Comparison of ENCODE assay signal across 9 cellular contexts in the genomic region with DNA sequence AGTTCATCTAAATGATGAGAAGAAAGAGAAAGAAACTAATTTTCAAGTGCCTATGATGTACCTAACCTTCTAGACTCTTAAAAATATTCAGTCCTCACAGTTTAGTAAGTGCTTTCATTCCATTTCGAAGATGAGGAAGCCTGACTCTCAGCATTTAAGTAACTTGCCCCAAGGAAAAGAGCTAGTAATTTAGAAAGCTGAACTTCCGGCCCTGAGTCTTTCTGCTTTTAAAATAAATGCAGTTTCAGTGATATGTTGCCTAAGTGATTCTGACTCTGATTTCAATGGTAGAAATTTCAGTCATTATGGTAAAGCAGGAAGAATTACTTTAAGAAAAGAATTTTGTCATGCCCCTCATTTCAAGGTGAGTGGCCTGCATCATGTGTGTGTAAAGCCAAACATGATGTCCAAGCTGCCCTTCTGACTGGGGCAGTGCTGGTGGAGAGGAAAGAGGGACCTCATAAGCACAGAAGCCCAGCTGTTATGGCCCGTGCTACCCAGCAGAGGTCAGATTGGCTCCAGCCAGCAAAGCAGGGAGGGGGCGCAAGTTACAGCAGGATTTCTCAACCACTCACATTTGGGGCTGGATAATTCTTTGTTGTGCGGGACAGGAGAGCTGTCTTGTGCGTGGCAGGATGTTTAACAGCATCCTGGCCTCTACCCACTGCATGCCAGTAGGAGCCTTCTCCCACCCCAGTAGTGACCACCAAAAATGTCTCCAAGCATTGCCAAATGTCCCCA. TPM values are rescaled to one million over a fixed set of nuclear protein-coding genes. Genes with fewer than 3 reads are reported as not detected.
DNase-seq lines count a peak whose midpoint lies in the region; ATAC-seq and TF ChIP-seq lines count a peak whose summit lies in the region.
"Had no signal": no experiment of that assay in that cellular context is flagged by ENCODE, and none has a peak within 500 bp of the region (broad histone marks: within the 10 kb centered on the region; RNA-seq: fewer than 3 reads in every experiment).

No MANE protein-coding gene starts in this region.

- no peak for TF ChIP-seq CTCF in activated CD8-positive, alpha-beta T cell treated with anti-CD3 and anti-CD28 coated beads for 36 hours (IDR thresholded peaks at IDR 0.05)
- peak; percentile 15 to 59 (median 40) for TF ChIP-seq CTCF in heart left ventricle (IDR thresholded peaks at IDR 0.05)
- TF ChIP-seq CTCF in tibial nerve (IDR thresholded peaks at IDR 0.05): peak in 3 of 5 experiments; percentile 44 to 47 (median 47)

- TF ChIP-seq EP300 in tibial nerve (IDR thresholded peaks at IDR 0.05): no peak

- DNase-seq in activated CD8-positive, alpha-beta T cell treated with anti-CD3 and anti-CD28 coated beads for 36 hours: peak; percentile 14
- no peak for DNase-seq in activated CD8-positive, alpha-beta T cell treated with anti-CD3 and anti-CD28 coated beads, Interleukin-2, amount 10 ng/mL, durations not matched to agents 7 days and 5 days
- DNase-seq in heart left ventricle (peak in 2 of 5 donors; percentile 29 to 47), tibial nerve (ENCODE audit: low spot score in 2 of 2) (no peak), putamen (ENCODE audit: low spot score) (no peak), H4 (ENCODE audit: low spot score) (no peak)

- H3K36me3 Mint-ChIP-seq in activated CD8-positive, alpha-beta T cell treated with anti-CD3 and anti-CD28 coated beads for 36 hours (ENCODE audit: low read depth): no peaks in the 10 kb centered on the region
- no peaks in the 10 kb centered on the region for H3K36me3 Mint-ChIP-seq in activated CD8-positive, alpha-beta T cell treated with anti-CD3 and anti-CD28 coated beads, Interleukin-2, amount 10 ng/mL, durations not matched to agents 7 days and 5 days (ENCODE audit: low read depth)

- peak; percentile 51 for ATAC-seq in activated CD8-positive, alpha-beta T cell treated with anti-CD3 and anti-CD28 coated beads for 36 hours
- no peak for ATAC-seq in activated CD8-positive, alpha-beta T cell treated with anti-CD3 and anti-CD28 coated beads, Interleukin-2, amount 10 ng/mL, durations not matched to agents 7 days and 5 days
- ATAC-seq in SK-N-SH treated with all-trans-retinoic acid at 6 μM for 48 hours (peak; percentile 72), heart left ventricle (peak; percentile 53 to 74 (median 68)), GM21381 (IDR thresholded peaks at IDR 0.05; ENCODE audit: unreplicated experiment) (no peak)

- CTCF ChIA-PET in activated CD8-positive, alpha-beta T cell treated with anti-CD3 and anti-CD28 coated beads for 36 hours (lab: Charles Lee): interaction anchor here (0.9 to 1.8 kb wide), 5 partner anchors 31 to 193 kb away, joined by 3 to 6 read pairs (median 4); no protein-coding TSS in a partner anchor
- CTCF ChIA-PET in activated CD8-positive, alpha-beta T cell treated with anti-CD3 and anti-CD28 coated beads, Interleukin-2, amount 10 ng/mL, durations not matched to agents 7 days and 5 days (lab: Charles Lee): interaction anchor here (0.7 to 1.9 kb wide), 4 partner anchors 63 to 129 kb away, joined by 3 to 5 read pairs (median 4); no protein-coding TSS in a partner anchor

- POLR2A ChIA-PET in activated CD8-positive, alpha-beta T cell treated with anti-CD3 and anti-CD28 coated beads for 36 hours (lab: Charles Lee): interaction anchor here (1.1 kb wide), 1 partner anchor 50 kb away, joined by 3 read pairs; no protein-coding TSS in a partner anchor
- POLR2A ChIA-PET in activated CD8-positive, alpha-beta T cell treated with anti-CD3 and anti-CD28 coated beads, Interleukin-2, amount 10 ng/mL, durations not matched to agents 7 days and 5 days (lab: Charles Lee): no interaction called here

- intact Hi-C loops in activated CD8-positive, alpha-beta T cell treated with anti-CD3 and anti-CD28 coated beads for 36 hours (cut with micrococcal nuclease): no loop called here
- intact Hi-C loops in heart left ventricle (cut with DNase I): no loop called here

- no peak overlapping the region for H3K27ac Mint-ChIP-seq in activated CD8-positive, alpha-beta T cell treated with anti-CD3 and anti-CD28 coated beads for 36 hours
- no peak overlapping the region for H3K27ac Mint-ChIP-seq in activated CD8-positive, alpha-beta T cell treated with anti-CD3 and anti-CD28 coated beads, Interleukin-2, amount 10 ng/mL, durations not matched to agents 7 days and 5 days

- H3K27me3 ChIP-seq in heart left ventricle (no peaks in the 10 kb centered on the region), tibial nerve (no peaks in the 10 kb centered on the region)

- H3K27ac ChIP-seq in heart left ventricle (no peak overlapping the region), tibial nerve (peak overlapping the region in 1 of 4 donors; percentile 10)
- H3K27ac ChIP-seq: skin epidermis had no signal

- H3K4me1 Mint-ChIP-seq in activated CD8-positive, alpha-beta T cell treated with anti-CD3 and anti-CD28 coated beads for 36 hours (ENCODE audit: low read depth): peaks cover 9% of the 10 kb centered on the region
- H3K4me1 Mint-ChIP-seq in activated CD8-positive, alpha-beta T cell treated with anti-CD3 and anti-CD28 coated beads, Interleukin-2, amount 10 ng/mL, durations not matched to agents 7 days and 5 days (ENCODE audit: low read depth): peaks cover 10% of the 10 kb centered on the region

- H3K9me3 ChIP-seq in heart left ventricle (no peaks in the 10 kb centered on the region), tibial nerve (no peaks in the 10 kb centered on the region)

- peaks cover 13% of the 10 kb centered on the region for H3K27me3 Mint-ChIP-seq in activated CD8-positive, alpha-beta T cell treated with anti-CD3 and anti-CD28 coated beads for 36 hours
- peaks cover 37% of the 10 kb centered on the region for H3K27me3 Mint-ChIP-seq in activated CD8-positive, alpha-beta T cell treated with anti-CD3 and anti-CD28 coated beads, Interleukin-2, amount 10 ng/mL, durations not matched to agents 7 days and 5 days (ENCODE audit: low read depth)

- 52 to 61% (median 56%) methylated on average over 6 of the region's 6 CpGs for WGBS in heart left ventricle, 4 donors
- WGBS in tibial nerve, 2 donors: 47 to 58% methylated on average over 6 of the region's 6 CpGs

- H3K9me3 Mint-ChIP-seq in activated CD8-positive, alpha-beta T cell treated with anti-CD3 and anti-CD28 coated beads for 36 hours: no peaks in the 10 kb centered on the region
- H3K9me3 Mint-ChIP-seq in activated CD8-positive, alpha-beta T cell treated with anti-CD3 and anti-CD28 coated beads, Interleukin-2, amount 10 ng/mL, durations not matched to agents 7 days and 5 days (ENCODE audit: insufficient read depth): no peaks in the 10 kb centered on the region

- H3K36me3 ChIP-seq in heart left ventricle: no peaks in the 10 kb centered on the region
- H3K36me3 ChIP-seq in tibial nerve: no peaks in the 10 kb centered on the region

- no peak for TF ChIP-seq POLR2A in heart left ventricle (IDR thresholded peaks at IDR 0.05)
- no peak for TF ChIP-seq POLR2A in tibial nerve (IDR thresholded peaks at IDR 0.05)

- H3K4me1 ChIP-seq in heart left ventricle (peaks cover 0 to 7% (median 0%) of the 10 kb centered on the region in 12 donors), tibial nerve (peaks cover 0 to 9% (median 0%) of the 10 kb centered on the region in 4 donors)

- H3K4me3 Mint-ChIP-seq in activated CD8-positive, alpha-beta T cell treated with anti-CD3 and anti-CD28 coated beads for 36 hours: no peak overlapping the region
- no peak overlapping the region for H3K4me3 Mint-ChIP-seq in activated CD8-positive, alpha-beta T cell treated with anti-CD3 and anti-CD28 coated beads, Interleukin-2, amount 10 ng/mL, durations not matched to agents 7 days and 5 days

- H3K4me3 ChIP-seq in heart left ventricle: no peak overlapping the region
- no peak overlapping the region for H3K4me3 ChIP-seq in tibial nerve
- H3K4me3 ChIP-seq: skin epidermis had no signal

TF ChIP-seq in SK-N-SH treated with all-trans-retinoic acid at 6 μM for 48 hours, 23 proteins besides CTCF, POLR2A, EP300 and RAD21 (continues in another document):
- TF ChIP-seq ZNF8 (CRISPR knock-in tag; IDR thresholded peaks at IDR 0.05): no peak
- TF ChIP-seq TCF4 (CRISPR knock-in tag; IDR thresholded peaks at IDR 0.05; ENCODE audit: borderline replicate concordance): no peak
- TF ChIP-seq RARB (CRISPR knock-in tag; IDR thresholded peaks at IDR 0.05): no peak
- TF ChIP-seq ZNF565 (CRISPR knock-in tag; conservative IDR thresholded peaks at IDR 0.05; ENCODE audit: low read depth): no peak
- no peak for TF ChIP-seq CSDC2 (CRISPR knock-in tag; IDR thresholded peaks at IDR 0.05)
- TF ChIP-seq GLIS3 (CRISPR knock-in tag; IDR thresholded peaks at IDR 0.05): no peak

RNA-seq across cellular contexts. Expression of a gene that starts 10.7 kb away (rescaled TPM):
- total RNA-seq in activated CD8-positive, alpha-beta T cell treated with anti-CD3 and anti-CD28 coated beads for 36 hours: not detected
- not detected for total RNA-seq in activated CD8-positive, alpha-beta T cell treated with anti-CD3 and anti-CD28 coated beads, Interleukin-2, amount 10 ng/mL, durations not matched to agents 7 days and 5 days
- 1 to 10 TPM in 1 of 9 donors, under 1 TPM in 3, not detected in 5; 0.09 to 1.3 (median 0.29) TPM for total RNA-seq in heart left ventricle
- polyA plus RNA-seq in heart left ventricle: under 1 TPM in 1 of 2 donors, not detected in 1; 0.12 TPM
- total RNA-seq in tibial nerve: 1 to 10 TPM in 3 of 4 donors, under 1 TPM in 1; 0.90 to 5.0 (median 2.1) TPM
- not detected in 2 replicates for total RNA-seq in H4 (2014; rRNA removed; shearing (Covaris generic))

RNA-seq across cellular contexts. Expression of a gene that starts 28.2 kb away (rescaled TPM):
- not detected for total RNA-seq in activated CD8-positive, alpha-beta T cell treated with anti-CD3 and anti-CD28 coated beads for 36 hours
- not detected for total RNA-seq in activated CD8-positive, alpha-beta T cell treated with anti-CD3 and anti-CD28 coated beads, Interleukin-2, amount 10 ng/mL, durations not matched to agents 7 days and 5 days
- total RNA-seq in heart left ventricle (100 to 1,000 TPM in 1 of 9 donors, 10 to 100 TPM in 8; 23.6 to 129 (median 45.9) TPM), tibial nerve (1 to 10 TPM in 1 of 4 donors, under 1 TPM in 1, not detected in 2; 0.98 to 1.7 TPM)
- 10 to 100 TPM; 35.4 to 55.9 TPM for polyA plus RNA-seq in heart left ventricle
- total RNA-seq in H4 (2014; rRNA removed; shearing (Covaris generic)): 0.41 TPM in 1 of 2 replicates, not detected in the other

RNA-seq across cellular contexts. Expression of a gene that starts 43.0 kb away (rescaled TPM):
- 10 to 100 TPM; 31.8 to 34.1 TPM for total RNA-seq in activated CD8-positive, alpha-beta T cell treated with anti-CD3 and anti-CD28 coated beads for 36 hours
- 10 to 100 TPM; 27.3 to 35.2 TPM for total RNA-seq in activated CD8-positive, alpha-beta T cell treated with anti-CD3 and anti-CD28 coated beads, Interleukin-2, amount 10 ng/mL, durations not matched to agents 7 days and 5 days
- total RNA-seq in heart left ventricle: 100 to 1,000 TPM; 134 to 581 (median 290) TPM
- polyA plus RNA-seq in heart left ventricle: 1,000 to 10,000 TPM in 1 of 2 donors, 100 to 1,000 TPM in 1; 250 to 1,078 TPM
- 100 to 1,000 TPM; 144 to 154 (median 147) TPM for total RNA-seq in tibial nerve
- 50.7 and 58.8 TPM in 2 replicates for total RNA-seq in H4 (2014; rRNA removed; shearing (Covaris generic))

RNA-seq across cellular contexts. Expression of a gene that starts 46.6 kb away (rescaled TPM):
- not detected for total RNA-seq in activated CD8-positive, alpha-beta T cell treated with anti-CD3 and anti-CD28 coated beads for 36 hours
- not detected for total RNA-seq in activated CD8-positive, alpha-beta T cell treated with anti-CD3 and anti-CD28 coated beads, Interleukin-2, amount 10 ng/mL, durations not matched to agents 7 days and 5 days
- total RNA-seq in heart left ventricle (100 to 1,000 TPM; 115 to 393 (median 280) TPM), tibial nerve (100 to 1,000 TPM; 173 to 211 (median 201) TPM)
- polyA plus RNA-seq in heart left ventricle: 10 to 100 TPM; 29.5 to 79.3 TPM
- total RNA-seq in H4 (2014; rRNA removed; shearing (Covaris generic)): 0.10 TPM in 1 of 2 replicates, not detected in the other

Comparison
In these comparisons a context has a peak if more than half of its experiments do, and no peak if none do; other contexts are left out.
1. ATAC-seq: peak in activated CD8-positive, alpha-beta T cell treated with anti-CD3 and anti-CD28 coated beads for 36 hours (single experiment), SK-N-SH treated with all-trans-retinoic acid at 6 μM for 48 hours (single experiment) and heart left ventricle (4 of 4); none in activated CD8-positive, alpha-beta T cell treated with anti-CD3 and anti-CD28 coated beads, Interleukin-2, amount 10 ng/mL, durations not matched to agents 7 days and 5 days (single experiment) and GM21381 (single experiment).
2. RNA of a gene that starts 28.2 kb away (total RNA-seq): 23.6 to 129 TPM in heart left ventricle; 0.98 to 1.7 TPM in tibial nerve, 0.41 TPM in H4, not detected in activated CD8-positive, alpha-beta T cell treated with anti-CD3 and anti-CD28 coated beads for 36 hours and not detected in activated CD8-positive, alpha-beta T cell treated with anti-CD3 and anti-CD28 coated beads, Interleukin-2, amount 10 ng/mL, durations not matched to agents 7 days and 5 days; every median in the first group is over 4 times any median in the second.